In genomic region chr5:68196876-68197275, GRCh38 we compare ENCODE assay signal across 10 cellular contexts. TPM values are rescaled to one million over a fixed set of nuclear protein-coding genes. Genes with fewer than 3 reads are reported as not detected.
A peak's percentile ranks its signal among the peaks of the same experiment; 100 is the strongest.
DNase-seq lines count a peak whose midpoint lies in the region; ATAC-seq and TF ChIP-seq lines count a peak whose summit lies in the region.
"Had no signal": no experiment of that assay in that cellular context is flagged by ENCODE, and none has a peak within 500 bp of the region (broad histone marks: within the 10 kb centered on the region; RNA-seq: fewer than 3 reads in every experiment).

No MANE protein-coding gene starts in this region.

- no peaks in the 10 kb centered on the region for H3K36me3 ChIP-seq in lower lobe of right lung
- no peaks in the 10 kb centered on the region for H3K36me3 ChIP-seq in mammary epithelial cell (ENCODE audit: insufficient read depth, low read length)

- CTCF ChIA-PET in mammary epithelial cell (lab: Charles Lee; ENCODE audit: low non-redundant PET), result no interaction called here

- H3K36me3 Mint-ChIP-seq in IgD-negative memory B cell, result peaks cover 2% of the 10 kb centered on the region

- BruUV-seq in mammary epithelial cell (replicated peaks; lab: Mats Ljungman, UMichigan), result no TSS peak

- no peak overlapping the region for H3K9ac ChIP-seq in mammary epithelial cell (ENCODE audit: insufficient read depth, low read length)

- H4K20me1 ChIP-seq in mammary epithelial cell (ENCODE audit: insufficient read depth, low read length), result no peaks in the 10 kb centered on the region

- H3K4me1 ChIP-seq in lower lobe of right lung (peaks cover 10% of the 10 kb centered on the region), mammary epithelial cell (ENCODE audit: insufficient read depth, low read length) (peaks cover 8% of the 10 kb centered on the region)

- WGBS in mammary epithelial cell (ENCODE audit: low coverage, missing lambda C conversion rate), result 100% methylated on average over 5 of the region's 6 CpGs

- H2AFZ ChIP-seq in mammary epithelial cell (ENCODE audit: low read depth, low read length), result no peak overlapping the region

- peak; percentile 88 for ATAC-seq in GM18519 (IDR thresholded peaks at IDR 0.05; ENCODE audit: low FRiP score, unreplicated experiment)
- ATAC-seq in GM21825 (IDR thresholded peaks at IDR 0.05; ENCODE audit: unreplicated experiment), result peak; percentile 96
- peak; percentile 82 to 88 for ATAC-seq in lower lobe of right lung

- no peak for TF ChIP-seq CTCF in lower lobe of right lung (IDR thresholded peaks at IDR 0.05)
- TF ChIP-seq CTCF in mammary epithelial cell (conservative IDR thresholded peaks at IDR 0.05 in 1 of 2, IDR thresholded peaks at IDR 0.05 in 1 of 2; ENCODE audit: extremely low read depth in 1 of 2, insufficient read depth in 1 of 2, low read depth in 1 of 2, low read length in 2 of 2), result no peak

- intact Hi-C loops in lower lobe of right lung (cut with DNase I) (no loop called here), mammary epithelial cell (cut with micrococcal nuclease) (no loop called here)

- dilution Hi-C loops in mammary epithelial cell (cut with HindIII; ENCODE audit: low sequenced_read_pairs), result no loop called here

- peak overlapping the region; percentile 0 to 89 (median 71) for H3K27ac Mint-ChIP-seq in IgD-negative memory B cell
- H3K27ac Mint-ChIP-seq: nephron had no signal

- no peak for DNase-seq in lower lobe of right lung
- no peak for DNase-seq in NCI-H524 treated with DMSO at 0.1 percent for 48 hours (lab: John Stamatoyannopoulos, UW)
- no peak for DNase-seq in mammary epithelial cell
- no peak for DNase-seq in NCI-H82 treated with DMSO at 0.1 percent for 48 hours (lab: John Stamatoyannopoulos, UW; ENCODE audit: unreplicated experiment)
- no peak for DNase-seq in activated CD4-positive, alpha-beta T cell treated with anti-CD3 and anti-CD28 coated beads for 1 hour
- DNase-seq: MM.1S had no signal

- H3K4me1 Mint-ChIP-seq in IgD-negative memory B cell, result peaks cover 23 to 37% (median 35%) of the 10 kb centered on the region in 3 donors

- H3K27ac ChIP-seq in lower lobe of right lung (no peak overlapping the region), mammary epithelial cell (ENCODE audit: insufficient read depth, low read depth, low read length) (no peak overlapping the region)

- no peaks in the 10 kb centered on the region for H3K27me3 Mint-ChIP-seq in IgD-negative memory B cell

- in situ Hi-C loops in mammary epithelial cell (cut with MboI; ENCODE audit: low sequenced_read_pairs in 2 of 2), result no loop called here

- H3K9me3 Mint-ChIP-seq in IgD-negative memory B cell, result no peaks in the 10 kb centered on the region
- H3K9me3 Mint-ChIP-seq: nephron had no signal

- no peaks in the 10 kb centered on the region for H3K9me3 ChIP-seq in lower lobe of right lung
- H3K9me3 ChIP-seq in mammary epithelial cell (replicated peaks; ENCODE audit: insufficient read depth, low read length), result no peaks in the 10 kb centered on the region

- no peak overlapping the region for H3K4me2 ChIP-seq in mammary epithelial cell (ENCODE audit: insufficient read depth, low read depth, low read length)

- no peak overlapping the region for H3K4me3 ChIP-seq in lower lobe of right lung
- no peak overlapping the region for H3K4me3 ChIP-seq in mammary epithelial cell (replicated peaks in 1 of 3; ENCODE audit: insufficient read depth in 1 of 3, low read depth in 2 of 3, low read length in 3 of 3)

- peak overlapping the region in 2 of 4 donors; percentile 31 to 46 for H3K4me3 Mint-ChIP-seq in IgD-negative memory B cell
- H3K4me3 Mint-ChIP-seq: nephron had no signal

- H3K79me2 ChIP-seq in mammary epithelial cell (ENCODE audit: insufficient read depth, low read length), result no peaks in the 10 kb centered on the region

- no peaks in the 10 kb centered on the region for H3K27me3 ChIP-seq in lower lobe of right lung (ENCODE audit: low read depth)
- H3K27me3 ChIP-seq in mammary epithelial cell (ENCODE audit: insufficient read depth, low read length), result no peaks in the 10 kb centered on the region

RNA-seq across cellular contexts. Expression of gene PIK3R1, which starts 18.7 kb away (rescaled TPM):
- 29.1 TPM for polyA plus RNA-seq in IgD-negative memory B cell
- total RNA-seq in lower lobe of right lung, result 122 TPM
- 100 to 1,000 TPM in 1 of 2 donors, 10 to 100 TPM in 1; 74.3 to 195 TPM for total RNA-seq in mammary epithelial cell
- 11.1 TPM for polyA plus RNA-seq in mammary epithelial cell
- 96.6 TPM for polyA minus RNA-seq in mammary epithelial cell
